ENCODE assay signal across 10 cellular contexts in the genomic region with DNA sequence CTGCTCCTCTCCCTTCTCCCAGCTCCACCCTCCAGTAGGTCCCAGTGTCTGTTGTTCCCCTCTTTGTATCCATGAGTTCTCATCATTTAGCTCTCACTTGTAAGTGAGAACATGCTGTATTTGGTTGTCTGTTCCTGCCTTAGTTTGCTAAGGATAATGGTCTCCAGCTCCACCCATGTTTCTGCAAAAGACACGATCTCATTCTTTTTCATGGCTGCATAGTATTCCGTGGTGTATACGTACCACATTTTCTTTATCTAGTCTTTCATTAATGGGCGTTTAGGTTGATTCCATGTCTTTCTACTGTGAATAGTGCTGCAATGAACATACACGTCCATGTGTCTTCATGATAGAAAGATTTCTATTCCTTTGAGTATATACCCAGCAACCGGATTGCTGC.
"Had no signal": no experiment of that assay in that cellular context is flagged by ENCODE, and none has a peak within 500 bp of the region (broad histone marks: within the 10 kb centered on the region; RNA-seq: fewer than 3 reads in every experiment).

No MANE protein-coding gene starts in this region.

- DNase-seq: GM23248, GOT3, H9, HCEC 1CT, IMR-90, Karpas-422, KBM-7 had no signal

- H3K27ac ChIP-seq: GM23248, KMS-11 had no signal

- H3K9ac ChIP-seq: GM23248, KMS-11 had no signal

- H3K27ac Mint-ChIP-seq: H9 had no signal

- H3K4me3 ChIP-seq: GM23248 had no signal

- H2AFZ ChIP-seq: GM23248 had no signal

- H3K4me3 Mint-ChIP-seq: H9 had no signal

- H3K4me2 ChIP-seq: KMS-11 had no signal

- FAIRE-seq: H54, HTR-8/SVneo had no signal
